ENCODE assay signal across 22 cellular contexts in genomic region chr3:112348945-112349344, GRCh38. TPM values are rescaled to one million over a fixed set of nuclear protein-coding genes. Genes with fewer than 3 reads are reported as not detected.
A peak's percentile ranks its signal among the peaks of the same experiment; 100 is the strongest.
DNase-seq lines count a peak whose midpoint lies in the region; ATAC-seq, FAIRE-seq and TF ChIP-seq lines count a peak whose summit lies in the region.
"Had no signal": no experiment of that assay in that cellular context is flagged by ENCODE, and none has a peak within 500 bp of the region (broad histone marks: within the 10 kb centered on the region; RNA-seq: fewer than 3 reads in every experiment).

No MANE protein-coding gene starts in this region.

- H3F3A ChIP-seq in Loucy (ENCODE audit: low read depth), result no peaks in the 10 kb centered on the region

- H3K9ac ChIP-seq in Loucy (ENCODE audit: low read depth, low read length, poor library complexity, severe bottlenecking) (no peak overlapping the region), GM12878 (ENCODE audit: control insufficient read depth, insufficient read depth, low read length) (no peak overlapping the region)

- no peak overlapping the region for H3K4me3 Mint-ChIP-seq in activated T-cell treated with anti-CD3 and anti-CD28 coated beads, Interleukin-2, amount 50 U/mL, for 24 hours
- no peak overlapping the region for H3K4me3 Mint-ChIP-seq in activated T-cell treated with anti-CD3 and anti-CD28 coated beads, Interleukin-2, amount 50 U/mL, for 72 hours
- H3K4me3 Mint-ChIP-seq in CD8-positive, alpha-beta T cell, result no peak overlapping the region
- H3K4me3 Mint-ChIP-seq: CD4-positive, alpha-beta T cell; T-cell had no signal

- no peaks in the 10 kb centered on the region for H3K27me3 Mint-ChIP-seq in activated T-cell treated with anti-CD3 and anti-CD28 coated beads, Interleukin-2, amount 50 U/mL, for 24 hours
- H3K27me3 Mint-ChIP-seq in activated T-cell treated with anti-CD3 and anti-CD28 coated beads, Interleukin-2, amount 50 U/mL, for 72 hours (ENCODE audit: low read depth), result no peaks in the 10 kb centered on the region
- no peaks in the 10 kb centered on the region for H3K27me3 Mint-ChIP-seq in CD8-positive, alpha-beta T cell (ENCODE audit: low read depth)
- H3K27me3 Mint-ChIP-seq: CD4-positive, alpha-beta T cell; T-cell had no signal

- peaks cover 62% of the 10 kb centered on the region for H3K4me1 Mint-ChIP-seq in activated T-cell treated with anti-CD3 and anti-CD28 coated beads, Interleukin-2, amount 50 U/mL, for 24 hours (ENCODE audit: low read depth)
- H3K4me1 Mint-ChIP-seq in activated T-cell treated with anti-CD3 and anti-CD28 coated beads, Interleukin-2, amount 50 U/mL, for 72 hours (ENCODE audit: low read depth), result peaks cover 66% of the 10 kb centered on the region
- no peaks in the 10 kb centered on the region for H3K4me1 Mint-ChIP-seq in CD8-positive, alpha-beta T cell (ENCODE audit: low read depth)

- TF ChIP-seq POLR2A in GM12878 (IDR thresholded peaks at IDR 0.05; ENCODE audit: low read depth, low read length), result no peak

- intact Hi-C loops in GM12878 (cut with micrococcal nuclease; ENCODE audit: unreplicated experiment), result no loop called here
- intact Hi-C loops in CD8-positive, alpha-beta T cell (cut with DNase I, micrococcal nuclease), result no loop called here

- no peaks in the 10 kb centered on the region for H3K27me3 ChIP-seq in Loucy (ENCODE audit: insufficient read depth, low read length, poor library complexity, severe bottlenecking)
- H3K27me3 ChIP-seq in GM12878 (replicated peaks in 1 of 2; ENCODE audit: control insufficient read depth in 2 of 2, insufficient read depth in 2 of 2, low read length in 1 of 2), result no peaks in the 10 kb centered on the region
- H3K27me3 ChIP-seq in CD8-positive, alpha-beta T cell (ENCODE audit: insufficient read depth, low read length), result no peaks in the 10 kb centered on the region

- H4K20me1 ChIP-seq in Loucy (ENCODE audit: insufficient read depth, low read length, poor library complexity, severe bottlenecking), result no peaks in the 10 kb centered on the region
- no peaks in the 10 kb centered on the region for H4K20me1 ChIP-seq in GM12878 (ENCODE audit: control insufficient read depth, insufficient read depth)

- in situ Hi-C loops in GM12878 (cut with MboI), result no loop called here

- RAD21 ChIA-PET in GM12878 (lab: Charles Lee; ENCODE audit: unreplicated experiment), result interaction anchor here (1.6 to 4.1 kb wide), 2 partner anchors 14 to 62 kb away, joined by 3 to 29 read pairs; no protein-coding TSS in a partner anchor

- 89% methylated on average over 1 of the region's 1 CpG for WGBS in GM12878 (ENCODE audit: insufficient coverage, insufficient replicate concordance, low lambda C conversion rate, missing lambda C conversion rate)

- H3K27ac ChIP-seq in GM12878 (ENCODE audit: control insufficient read depth, insufficient read depth), result no peak overlapping the region
- no peak overlapping the region for H3K27ac ChIP-seq in CD8-positive, alpha-beta T cell (ENCODE audit: low read depth, low read length)
- H3K27ac ChIP-seq: PC-9 had no signal

- H3K9me3 ChIP-seq in Loucy (ENCODE audit: insufficient read depth, low read depth, low read length) (no peaks in the 10 kb centered on the region), GM12878 (replicated peaks; ENCODE audit: control insufficient read depth, insufficient read depth, low read length) (no peaks in the 10 kb centered on the region)
- no peaks in the 10 kb centered on the region for H3K9me3 ChIP-seq in CD8-positive, alpha-beta T cell (ENCODE audit: low read length)

- no peak for TF ChIP-seq RAD21 in GM12878 (IDR thresholded peaks at IDR 0.05; ENCODE audit: insufficient read depth, low read depth, low read length)

- TF ChIP-seq EP300 in GM12878 (IDR thresholded peaks at IDR 0.05; ENCODE audit: borderline replicate concordance in 1 of 2, control insufficient read depth in 1 of 2, low read depth in 2 of 2, low read length in 2 of 2), result no peak

- no peaks in the 10 kb centered on the region for H3K9me2 ChIP-seq in Loucy (replicated peaks; ENCODE audit: low read depth, low read length)

- H3K36me3 Mint-ChIP-seq in activated T-cell treated with anti-CD3 and anti-CD28 coated beads, Interleukin-2, amount 50 U/mL, for 24 hours (ENCODE audit: low read depth), result peaks cover 99% of the 10 kb centered on the region
- peaks cover 11 to 50% of the 10 kb centered on the region in 2 donors for H3K36me3 Mint-ChIP-seq in activated T-cell treated with anti-CD3 and anti-CD28 coated beads, Interleukin-2, amount 50 U/mL, for 72 hours (ENCODE audit: insufficient read depth in 2 of 2)
- peaks cover 5% of the 10 kb centered on the region for H3K36me3 Mint-ChIP-seq in CD8-positive, alpha-beta T cell

- ATAC-seq in activated T-cell treated with anti-CD3 and anti-CD28 coated beads, Interleukin-2, amount 50 U/mL, for 72 hours (replicated peaks in 1 of 2), result no peak
- ATAC-seq in GM12878, result no peak
- no peak for ATAC-seq in CD8-positive, alpha-beta T cell
- ATAC-seq: SK-N-SH treated with all-trans-retinoic acid at 6 μM for 48 hours, T-cell had no signal

- H3K9me3 Mint-ChIP-seq in activated T-cell treated with anti-CD3 and anti-CD28 coated beads, Interleukin-2, amount 50 U/mL, for 24 hours, result no peaks in the 10 kb centered on the region
- no peaks in the 10 kb centered on the region for H3K9me3 Mint-ChIP-seq in activated T-cell treated with anti-CD3 and anti-CD28 coated beads, Interleukin-2, amount 50 U/mL, for 72 hours
- H3K9me3 Mint-ChIP-seq in CD8-positive, alpha-beta T cell, result no peaks in the 10 kb centered on the region
- H3K9me3 Mint-ChIP-seq: CD4-positive, alpha-beta T cell had no signal

- peak overlapping the region; percentile 17 for H3K4me2 ChIP-seq in Loucy (ENCODE audit: low read depth, low read length, poor library complexity, severe bottlenecking)
- no peak overlapping the region for H3K4me2 ChIP-seq in GM12878 (ENCODE audit: control insufficient read depth, insufficient read depth)
- H3K4me2 ChIP-seq: PC-9 had no signal

- peaks cover 14% of the 10 kb centered on the region; the same call in 1 of the 2 replicates for H3K79me2 ChIP-seq in Loucy (ENCODE audit: insufficient read depth, low read length)
- H3K79me2 ChIP-seq in GM12878 (ENCODE audit: control insufficient read depth, insufficient read depth, low read length), result peaks cover 14% of the 10 kb centered on the region

- peak overlapping the region; percentile 63 for H3K27ac Mint-ChIP-seq in activated T-cell treated with anti-CD3 and anti-CD28 coated beads, Interleukin-2, amount 50 U/mL, for 24 hours
- no peak overlapping the region for H3K27ac Mint-ChIP-seq in activated T-cell treated with anti-CD3 and anti-CD28 coated beads, Interleukin-2, amount 50 U/mL, for 72 hours
- H3K27ac Mint-ChIP-seq in CD8-positive, alpha-beta T cell, result no peak overlapping the region
- H3K27ac Mint-ChIP-seq: CD4-positive, alpha-beta T cell had no signal

- H2AFZ ChIP-seq in Loucy (ENCODE audit: low read length) (no peak overlapping the region), GM12878 (ENCODE audit: control insufficient read depth, low read depth, low read length) (no peak overlapping the region)
- H2AFZ ChIP-seq: PC-9 had no signal

- H3K4me1 ChIP-seq in Loucy (ENCODE audit: insufficient read depth, low read length, poor library complexity, severe bottlenecking), result peaks cover 54% of the 10 kb centered on the region
- H3K4me1 ChIP-seq in GM12878 (ENCODE audit: control insufficient read depth, insufficient read depth, low read length), result peaks cover 18% of the 10 kb centered on the region
- no peaks in the 10 kb centered on the region for H3K4me1 ChIP-seq in CD8-positive, alpha-beta T cell (ENCODE audit: insufficient read depth, low read length)

- no peak overlapping the region for H3K4me3 ChIP-seq in Loucy (ENCODE audit: low read length, poor library complexity, severe bottlenecking)
- H3K4me3 ChIP-seq in GM12878, result no peak overlapping the region
- H3K4me3 ChIP-seq in CD8-positive, alpha-beta T cell (ENCODE audit: low read depth, low read length), result no peak overlapping the region
- H3K4me3 ChIP-seq: PC-9 had no signal

- POLR2A ChIA-PET in GM12878 (lab: Charles Lee), result no interaction called here
- POLR2A ChIA-PET in CD8-positive, alpha-beta T cell (lab: Charles Lee), result interaction anchor here (1.4 kb wide), 1 partner anchor 10 kb away, joined by 3 read pairs; no protein-coding TSS in a partner anchor

- H3K36me3 ChIP-seq in Loucy (ENCODE audit: insufficient read depth, low read length) (peaks cover 42% of the 10 kb centered on the region; the same call in 1 of the 2 replicates), GM12878 (ENCODE audit: control insufficient read depth in 2 of 2, insufficient read depth in 2 of 2, low read length in 1 of 2) (peaks cover 4 to 45% of the 10 kb centered on the region in 2 experiments)
- H3K36me3 ChIP-seq in CD8-positive, alpha-beta T cell (ENCODE audit: insufficient read depth, low read length), result no peaks in the 10 kb centered on the region

- SMC1A ChIA-PET in GM12878 (lab: Charles Lee; ENCODE audit: uncharacterized antibody, unreplicated experiment), result interaction anchor here (0.8 to 3.4 kb wide), 5 partner anchors 11 to 142 kb away, joined by 3 to 28 read pairs (median 4); no protein-coding TSS in a partner anchor

- no TSS peak for BruUV-seq in GM12878 (replicated peaks; lab: Mats Ljungman, UMichigan)

- CTCF ChIA-PET in GM12878 (lab: Yijun Ruan, JAX), result interaction anchor here (0.6 to 5.8 kb wide), 2 partner anchors 13 to 86 kb away, joined by 3 to 31 read pairs; no protein-coding TSS in a partner anchor
- CTCF ChIA-PET in CD8-positive, alpha-beta T cell (lab: Charles Lee), result no interaction called here

- FAIRE-seq in GM19239 (lab: Jason Lieb, UNC) (peak; percentile 67), GM12878 (lab: Jason Lieb, UNC) (no peak)
- FAIRE-seq: G401.6 had no signal

- no peak for DNase-seq in activated T-cell treated with anti-CD3 and anti-CD28 coated beads, Interleukin-2, amount 50 U/mL, for 24 hours
- no peak for DNase-seq in activated T-cell treated with anti-CD3 and anti-CD28 coated beads, Interleukin-2, amount 50 U/mL, for 72 hours
- DNase-seq in GM19239 (ENCODE audit: insufficient read length, low spot score) (no peak), GM12878 (ENCODE audit: low read depth, low spot score) (no peak), cerebellar nuclear complex (lab: John Stamatoyannopoulos, UW) (no peak)
- no peak for DNase-seq in CD8-positive, alpha-beta T cell
- DNase-seq: CD4-positive, alpha-beta T cell; H7; MM.1S; NCI-H1694; NCI-H2081; NCI-H446; NCI-H526; PC-9; RPMI8226; SHP77 treated with DMSO at 0.1 percent for 48 hours; T-cell had no signal

- TF ChIP-seq CTCF in Loucy (conservative IDR thresholded peaks at IDR 0.05; ENCODE audit: low read length) (no peak), GM12878 (IDR thresholded peaks at IDR 0.05 in 2 of 3, conservative IDR thresholded peaks at IDR 0.05 in 1 of 3; ENCODE audit: control insufficient read depth in 2 of 3, extremely low read depth in 1 of 3, insufficient read depth in 1 of 3, low read depth in 3 of 3, low read length in 3 of 3) (no peak)
- TF ChIP-seq CTCF in CD8-positive, alpha-beta T cell (IDR thresholded peaks at IDR 0.05), result no peak

RNA-seq across cellular contexts. Expression of gene CD200, which starts 16.0 kb away (rescaled TPM):
- 10 to 100 TPM; 23.5 to 27.4 TPM for total RNA-seq in activated T-cell treated with anti-CD3 and anti-CD28 coated beads, Interleukin-2, amount 50 U/mL, for 72 hours
- total RNA-seq in GM12878 (2013; cell fraction: nucleolus; rRNA removed), result 63.1 and 64.4 TPM in 2 replicates
- total RNA-seq in GM12878 (2014; rRNA removed) (21.2 and 24.3 TPM in 2 replicates), GM12878 (2014; rRNA removed; fragmentation: Illumina TruSeq; extraction: Trizol) (28.0 and 29.5 TPM in 2 replicates), GM12878 (2021) (27.8 and 29.2 TPM in 2 replicates)
- polyA plus RNA-seq in GM12878 (2011; ENCODE audit: low read depth), result 9.9 TPM
- polyA plus RNA-seq in GM12878 (2011; rRNA removed) (84.3 and 97.3 TPM in 2 replicates), GM12878 (2014; fragmentation: Illumina TruSeq; extraction: Trizol) (51.2 and 65.2 TPM in 2 replicates), GM12878 (2014; fragmentation: Nextera tagmentation; extraction: Ambion mirVana) (10 to 100 TPM; 39.8 to 44.0 TPM), GM12878 (2014; rRNA removed) (25.1 and 31.8 TPM in 2 replicates), GM12878 (2016; fragmentation: Nextera tagmentation; extraction: Ambion mirVana) (10 to 100 TPM; 31.0 to 34.5 TPM)
- polyA plus RNA-seq in GM12878 (2011; cell fraction: cytosol; rRNA removed), result 56.1 and 67.4 TPM in 2 replicates
- polyA plus RNA-seq in GM12878 (2011; cell fraction: nucleus; rRNA removed), result 48.3 and 66.3 TPM in 2 replicates
- 13.9 and 25.9 TPM in 2 replicates for polyA plus RNA-seq in GM12878 (2012)
- 60.8 and 70.1 TPM in 2 replicates for polyA minus RNA-seq in GM12878 (2011; rRNA and poly(A)+ RNA removed)
- polyA minus RNA-seq in GM12878 (2011; cell fraction: cytosol; rRNA and poly(A)+ RNA removed), result 17.0 and 17.4 TPM in 2 replicates
- 26.0 and 37.7 TPM in 2 replicates for polyA minus RNA-seq in GM12878 (2011; cell fraction: nucleus; rRNA and poly(A)+ RNA removed)
- total RNA-seq in CD8-positive, alpha-beta T cell, result 1 to 10 TPM; 1.1 to 1.2 TPM

RNA-seq across cellular contexts. Expression of gene SLC9C1, which starts 54.9 kb away (rescaled TPM):
- not detected for total RNA-seq in activated T-cell treated with anti-CD3 and anti-CD28 coated beads, Interleukin-2, amount 50 U/mL, for 72 hours
- 3.6 and 5.6 TPM in 2 replicates for total RNA-seq in GM12878 (2013; cell fraction: nucleolus; rRNA removed)
- total RNA-seq in GM12878 (2014; rRNA removed) (not detected in 2 replicates), GM12878 (2014; rRNA removed; fragmentation: Illumina TruSeq; extraction: Trizol) (not detected in 2 replicates), GM12878 (2021) (not detected in 2 replicates)
- not detected for polyA plus RNA-seq in GM12878 (2011; ENCODE audit: low read depth)
- polyA plus RNA-seq in GM12878 (2011; rRNA removed) (0.23 TPM in 1 of 2 replicates, not detected in the other), GM12878 (2014; fragmentation: Illumina TruSeq; extraction: Trizol) (not detected in 2 replicates), GM12878 (2014; fragmentation: Nextera tagmentation; extraction: Ambion mirVana) (not detected), GM12878 (2014; rRNA removed) (not detected in 2 replicates), GM12878 (2016; fragmentation: Nextera tagmentation; extraction: Ambion mirVana) (not detected)
- not detected in 2 replicates for polyA plus RNA-seq in GM12878 (2011; cell fraction: cytosol; rRNA removed)
- polyA plus RNA-seq in GM12878 (2011; cell fraction: nucleus; rRNA removed), result not detected in 2 replicates
- 0.07 TPM in 1 of 2 replicates, not detected in the other for polyA plus RNA-seq in GM12878 (2012)
- polyA minus RNA-seq in GM12878 (2011; rRNA and poly(A)+ RNA removed), result not detected in 2 replicates
- not detected in 2 replicates for polyA minus RNA-seq in GM12878 (2011; cell fraction: cytosol; rRNA and poly(A)+ RNA removed)
- not detected in 2 replicates for polyA minus RNA-seq in GM12878 (2011; cell fraction: nucleus; rRNA and poly(A)+ RNA removed)
- total RNA-seq in CD8-positive, alpha-beta T cell, result not detected
- total RNA-seq: CD4-positive, alpha-beta T cell; LHCN-M2; PC-9; T-cell had no signal
- polyA plus RNA-seq: BJ had no signal

Comparison
In these comparisons a context has a peak if more than half of its experiments do, and no peak if none do; other contexts are left out.
1. RNA of gene CD200, which starts 16.0 kb away (total RNA-seq): 21.2 to 64.4 TPM in GM12878 and 23.5 to 27.4 TPM in activated T-cell treated with anti-CD3 and anti-CD28 coated beads, Interleukin-2, amount 50 U/mL, for 72 hours; 1.1 to 1.2 TPM in CD8-positive, alpha-beta T cell; every median in the first group is over 10 times any median in the second.